Comparison of ENCODE assay signal across 15 cellular contexts in the genomic region with DNA sequence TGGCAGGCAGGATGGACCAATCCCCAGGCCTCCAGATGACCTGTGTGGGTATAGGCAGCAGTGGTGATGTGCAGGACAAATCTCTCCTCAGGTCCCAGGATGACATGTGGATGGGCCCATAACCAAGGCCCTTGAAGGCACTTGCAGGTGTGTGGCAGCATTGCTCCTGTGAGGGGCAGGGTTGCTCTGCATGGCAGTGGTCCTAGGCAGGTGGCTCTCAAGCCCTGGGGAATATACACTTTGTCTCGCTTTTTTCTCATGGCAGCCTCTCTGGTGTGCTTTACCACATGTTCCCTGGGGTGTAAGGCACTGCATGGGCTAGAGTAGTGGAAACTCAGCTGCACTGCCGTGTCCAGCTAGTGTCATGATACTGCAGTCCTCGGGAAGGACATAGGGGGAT.
"Had no signal": no experiment of that assay in that cellular context is flagged by ENCODE, and none has a peak within 500 bp of the region (broad histone marks: within the 10 kb centered on the region; RNA-seq: fewer than 3 reads in every experiment).

No MANE protein-coding gene starts in this region.

- H3K27me3 ChIP-seq: breast epithelium, esophagus muscularis mucosa had no signal

- H3K36me3 ChIP-seq: breast epithelium, esophagus muscularis mucosa had no signal

- H3K4me1 Mint-ChIP-seq: memory B cell, nephron had no signal

- H3K27ac ChIP-seq: breast epithelium, esophagus muscularis mucosa, psoas muscle had no signal

- DNase-seq: activated CD4-positive, alpha-beta T cell treated with anti-CD3 and anti-CD28 coated beads for 48 hours; activated CD8-positive, alpha-beta memory T cell treated with anti-CD3 and anti-CD28 coated beads, Interleukin-2, amount 50 U/mL, for 48 hours; activated CD8-positive, alpha-beta T cell treated with anti-CD3 and anti-CD28 coated beads, Interleukin-2, amount 10 ng/mL, durations not matched to agents 7 days and 5 days; activated naive CD4-positive, alpha-beta T cell; islet precursor cell; psoas muscle; stimulated activated CD4-positive, alpha-beta T cell treated with anti-CD3 and anti-CD28 coated beads, Interleukin-4, amount 100 ng/mL, for 1 hour; T1000 had no signal

- H3K36me3 Mint-ChIP-seq: memory B cell had no signal

- H3K4me3 Mint-ChIP-seq: activated CD8-positive, alpha-beta T cell treated with anti-CD3 and anti-CD28 coated beads, Interleukin-2, amount 10 ng/mL, durations not matched to agents 7 days and 5 days; activated T-helper 1 cell treated with anti-CD3 and anti-CD28 coated beads, Interleukin-12 subunit alpha, Interleukin-12 subunit beta, Interleukin-2, Interleukin-4 antibody, amounts not matched to agents 30 ng/mL and 10 ng/mL and 1 ng/mL, durations not matched to agents 14 hours and 24 hours and 36 hours; memory B cell; nephron; stimulated activated naive CD8-positive, alpha-beta T cell treated with anti-CD3 and anti-CD28 coated beads, Interleukin-15, Interleukin-2, amounts not matched to agents 100 ng/mL and 50 ng/mL, for 24 hours had no signal

- H3K27me3 Mint-ChIP-seq: stimulated activated naive CD8-positive, alpha-beta T cell treated with anti-CD3 and anti-CD28 coated beads, Interleukin-15, Interleukin-2, amounts not matched to agents 100 ng/mL and 50 ng/mL, for 24 hours had no signal

- H3K27ac Mint-ChIP-seq: activated CD8-positive, alpha-beta T cell treated with anti-CD3 and anti-CD28 coated beads, Interleukin-2, amount 10 ng/mL, durations not matched to agents 7 days and 5 days; activated T-helper 1 cell treated with anti-CD3 and anti-CD28 coated beads, Interleukin-12 subunit alpha, Interleukin-12 subunit beta, Interleukin-2, Interleukin-4 antibody, amounts not matched to agents 30 ng/mL and 10 ng/mL and 1 ng/mL, durations not matched to agents 14 hours and 24 hours and 36 hours; memory B cell; nephron; stimulated activated naive CD8-positive, alpha-beta T cell treated with anti-CD3 and anti-CD28 coated beads, Interleukin-15, Interleukin-2, amounts not matched to agents 100 ng/mL and 50 ng/mL, for 24 hours had no signal

- H3K4me1 ChIP-seq: breast epithelium, esophagus muscularis mucosa, psoas muscle had no signal

- H3K4me3 ChIP-seq: breast epithelium, esophagus muscularis mucosa, psoas muscle had no signal

- ATAC-seq: activated CD8-positive, alpha-beta T cell treated with anti-CD3 and anti-CD28 coated beads, Interleukin-2, amount 10 ng/mL, durations not matched to agents 7 days and 5 days; left lobe of liver; psoas muscle had no signal

- H3K9me3 Mint-ChIP-seq: stimulated activated naive CD8-positive, alpha-beta T cell treated with anti-CD3 and anti-CD28 coated beads, Interleukin-15, Interleukin-2, amounts not matched to agents 100 ng/mL and 50 ng/mL, for 24 hours had no signal
